ENCODE assay signal across 18 cellular contexts in the genomic region with DNA sequence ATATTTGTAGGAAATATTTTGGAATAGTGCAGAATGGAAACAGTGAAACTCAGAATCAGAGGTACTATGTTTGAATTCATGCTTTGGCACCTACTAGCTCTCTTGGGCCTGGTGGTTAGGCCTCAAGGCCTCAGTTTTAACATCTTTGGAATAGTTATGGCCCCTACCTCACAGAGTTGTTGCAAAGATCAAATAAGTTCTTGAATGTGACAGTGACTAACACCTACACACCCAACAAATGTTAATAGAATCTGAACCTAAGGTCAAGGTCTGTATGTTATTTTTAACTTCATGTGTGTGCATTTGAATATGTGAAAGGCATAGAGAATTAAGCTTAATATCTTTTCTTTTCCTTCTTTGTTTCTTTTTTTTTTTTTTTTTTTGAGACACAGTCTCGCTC.
DNase-seq lines count a peak whose midpoint lies in the region; ATAC-seq, FAIRE-seq and TF ChIP-seq lines count a peak whose summit lies in the region.
"Had no signal": no experiment of that assay in that cellular context is flagged by ENCODE, and none has a peak within 500 bp of the region (broad histone marks: within the 10 kb centered on the region; RNA-seq: fewer than 3 reads in every experiment).

No MANE protein-coding gene starts in this region.

- H3K4me3 ChIP-seq in GM23248 (no peak overlapping the region), OCI-LY7 (ENCODE audit: low read depth, low read length, poor library complexity, severe bottlenecking) (no peak overlapping the region), HepG2 (replicated peaks in 1 of 3; ENCODE audit: insufficient read depth in 1 of 3, low read depth in 2 of 3, low read length in 3 of 3) (no peak overlapping the region), small intestine (ENCODE audit: low read depth in 1 of 2, low read length in 2 of 2) (no peak overlapping the region)
- H3K4me3 ChIP-seq: SJSA1 had no signal

- H3F3A ChIP-seq in GM23248 (ENCODE audit: insufficient read depth): peaks cover 50% of the 10 kb centered on the region

- no peaks in the 10 kb centered on the region for H3K9me3 ChIP-seq in GM23248 (ENCODE audit: low read depth)
- no peaks in the 10 kb centered on the region for H3K9me3 ChIP-seq in OCI-LY7 (ENCODE audit: low read length)
- no peaks in the 10 kb centered on the region for H3K9me3 ChIP-seq in HepG2 (ENCODE audit: low read length)
- H3K9me3 ChIP-seq in small intestine (ENCODE audit: control insufficient read depth, low read depth): no peaks in the 10 kb centered on the region
- H3K9me3 ChIP-seq: SJSA1 had no signal

- DNase-seq in GM23248 (no peak), OCI-LY7 (ENCODE audit: low spot score) (no peak), HepG2 (ENCODE audit: low spot score) (peak; percentile 73), small intestine (peak; percentile 75), GM19238 (ENCODE audit: insufficient read length, low spot score) (no peak), cortex of kidney (lab: John Stamatoyannopoulos, UW) (no peak)
- DNase-seq: CD4-positive, CD25-positive, alpha-beta regulatory T cell; COR-L47; DMS79 treated with DMSO at 0.1 percent for 48 hours; KBM-7; NCI-H1105; NCI-H2081; NCI-H2171 treated with DMSO at 0.1 percent for 48 hours; NCI-H524 treated with DMSO at 0.1 percent for 48 hours; NCI-H82 had no signal

- no TSS peak for BruUV-seq in OCI-LY7 (replicated peaks; lab: Mats Ljungman, UMichigan)
- no TSS peak for BruUV-seq in HepG2 (replicated peaks; lab: Mats Ljungman, UMichigan)

- TF ChIP-seq RAD21 in HepG2 (CRISPR knock-in tag; IDR thresholded peaks at IDR 0.05): no peak

- TF ChIP-seq POLR2A in HepG2 (IDR thresholded peaks at IDR 0.05; ENCODE audit: insufficient read depth in 1 of 2, low read depth in 2 of 2, low read length in 2 of 2): no peak

- H3K9ac ChIP-seq in GM23248 (peak overlapping the region; percentile 77), HepG2 (ENCODE audit: insufficient read depth, low read depth, low read length) (peak overlapping the region; percentile 37; the same call in 1 of the 2 replicates)

- H2AFZ ChIP-seq in GM23248 (no peak overlapping the region), OCI-LY7 (ENCODE audit: low read length) (no peak overlapping the region), HepG2 (ENCODE audit: low read length) (no peak overlapping the region)

- POLR2A ChIA-PET in OCI-LY7 (lab: Charles Lee) (interaction anchor here (0.7 to 3.4 kb wide), 8 partner anchors 14 to 71 kb away, joined by 3 to 23 read pairs (median 4); no protein-coding TSS in a partner anchor), HepG2 (lab: Yijun Ruan, JAX) (interaction anchor here (0.6 to 3.1 kb wide), 6 partner anchors 12 to 140 kb away, joined by 3 to 32 read pairs (median 4); no protein-coding TSS in a partner anchor)

- H4K20me1 ChIP-seq in GM23248 (ENCODE audit: insufficient read depth) (no peaks in the 10 kb centered on the region), OCI-LY7 (ENCODE audit: insufficient read depth, low read length) (no peaks in the 10 kb centered on the region), HepG2 (ENCODE audit: insufficient read depth, low read length) (no peaks in the 10 kb centered on the region)

- in situ Hi-C loops in GM23248 (cut with MboI) (no loop called here), HepG2 (cut with HindIII; ENCODE audit: extremely low pct_ligation_motif_present, low pct_unique_long_range_greater_than_20kb) (no loop called here)

- no peak overlapping the region for H3K4me2 ChIP-seq in GM23248 (ENCODE audit: unreplicated experiment)
- no peak overlapping the region for H3K4me2 ChIP-seq in OCI-LY7 (ENCODE audit: low read length)
- peak overlapping the region; percentile 48; the same call in 1 of the 2 replicates for H3K4me2 ChIP-seq in HepG2 (ENCODE audit: low read depth, low read length)

- TF ChIP-seq EP300 in HepG2 (IDR thresholded peaks at IDR 0.05; ENCODE audit: low read depth in 2 of 2, low read length in 2 of 2) (peak in 1 of 2 experiments; percentile 65; a peak in 2 of 4 replicates), HepG2 (CRISPR knock-in tag; IDR thresholded peaks at IDR 0.05; ENCODE audit: borderline replicate concordance) (no peak)

- H3K36me3 ChIP-seq in GM23248 (ENCODE audit: low read depth): no peaks in the 10 kb centered on the region
- H3K36me3 ChIP-seq in OCI-LY7 (ENCODE audit: insufficient read depth, low read length): peaks cover 16% of the 10 kb centered on the region
- H3K36me3 ChIP-seq in HepG2 (replicated peaks in 1 of 2; ENCODE audit: control insufficient read depth in 1 of 2, insufficient read depth in 2 of 2, low read length in 2 of 2): peaks cover 3 to 12% of the 10 kb centered on the region in 2 experiments; a peak in 3 of 5 replicates
- peaks cover 0 to 2% of the 10 kb centered on the region in 2 donors for H3K36me3 ChIP-seq in small intestine (ENCODE audit: control insufficient read depth in 2 of 2, insufficient read depth in 2 of 2, low read length in 2 of 2)

- WGBS in GM23248 (ENCODE audit: low coverage in 1 of 2, low lambda C conversion rate in 2 of 2, missing lambda C conversion rate in 2 of 2), 2 experiments: 100% methylated on average over 1 of the region's 1 CpG
- WGBS in HepG2 (ENCODE audit: low lambda C conversion rate): 100% methylated on average over 1 of the region's 1 CpG
- whole genome bisulfite sequencing in small intestine, 3 donors: 100% methylated on average over 1 of the region's 1 CpG

- H3K27ac ChIP-seq in GM23248 (peak overlapping the region; percentile 96), OCI-LY7 (ENCODE audit: low read depth, low read length, poor library complexity, severe bottlenecking) (peak overlapping the region; percentile 43), HepG2 (ENCODE audit: extremely low read length, insufficient read depth, low read length) (peak overlapping the region; percentile 69), small intestine (ENCODE audit: low read depth in 1 of 2, low read length in 1 of 2) (peak overlapping the region; percentile 34 to 68)
- H3K27ac ChIP-seq: SJSA1 had no signal

- TF ChIP-seq CTCF in OCI-LY7 (conservative IDR thresholded peaks at IDR 0.05; ENCODE audit: low read length) (no peak), HepG2 (CRISPR knock-in tag; IDR thresholded peaks at IDR 0.05) (no peak)

- H3K9me2 ChIP-seq in GM23248 (ENCODE audit: insufficient read depth) (no peaks in the 10 kb centered on the region), OCI-LY7 (ENCODE audit: insufficient read depth, low read length) (no peaks in the 10 kb centered on the region)

- H3K4me1 ChIP-seq in GM23248 (ENCODE audit: insufficient read depth) (peaks cover 52% of the 10 kb centered on the region), OCI-LY7 (ENCODE audit: insufficient read depth, low read length, poor library complexity, severe bottlenecking) (peaks cover 38% of the 10 kb centered on the region), HepG2 (ENCODE audit: insufficient read depth, low read length) (peaks cover 53% of the 10 kb centered on the region), small intestine (ENCODE audit: control insufficient read depth in 2 of 2, insufficient read depth in 1 of 2, low read depth in 1 of 2, low read length in 1 of 2) (peaks cover 4 to 7% of the 10 kb centered on the region in 2 donors)
- H3K4me1 ChIP-seq: SJSA1 had no signal

- CTCF ChIA-PET in OCI-LY7 (lab: Charles Lee; ENCODE audit: unreplicated experiment) (interaction anchor here (0.6 kb wide), 1 partner anchor 20 kb away, joined by 3 read pairs; no protein-coding TSS in a partner anchor), HepG2 (lab: Yijun Ruan, JAX; ENCODE audit: low intra/inter-chr PET ratio, low total read pairs) (no interaction called here)

- H3K79me2 ChIP-seq in GM23248 (ENCODE audit: insufficient read depth): peaks cover 24% of the 10 kb centered on the region
- H3K79me2 ChIP-seq in OCI-LY7 (ENCODE audit: insufficient read depth, low read depth, low read length): no peaks in the 10 kb centered on the region; the same call in 1 of the 2 replicates
- H3K79me2 ChIP-seq in HepG2 (ENCODE audit: insufficient read depth, low read length): peaks cover 3% of the 10 kb centered on the region

- no peaks in the 10 kb centered on the region for H3K27me3 ChIP-seq in GM23248 (replicated peaks; ENCODE audit: insufficient read depth)
- H3K27me3 ChIP-seq in HepG2 (ENCODE audit: control insufficient read depth in 1 of 2, insufficient read depth in 2 of 2, low read length in 2 of 2): no peaks in the 10 kb centered on the region
- H3K27me3 ChIP-seq in small intestine (ENCODE audit: control insufficient read depth in 2 of 2, insufficient read depth in 2 of 2, low read length in 2 of 2): no peaks in the 10 kb centered on the region
- H3K27me3 ChIP-seq: SJSA1 had no signal

- intact Hi-C loops in OCI-LY7 (cut with micrococcal nuclease; ENCODE audit: unreplicated experiment): loop anchor here (5.0 kb wide), 2 partner anchors 56 to 74 kb away; no protein-coding TSS in a partner anchor
- intact Hi-C loops in HepG2 (cut with micrococcal nuclease; ENCODE audit: unreplicated experiment): loop anchor here (2.0 to 5.0 kb wide), 3 partner anchors 39 to 87 kb away; a partner anchor contains a TSS

- ATAC-seq in HepG2: peak; percentile 62
- ATAC-seq in HG03095 (IDR thresholded peaks at IDR 0.05; ENCODE audit: unreplicated experiment): no peak
- ATAC-seq: Right ventricle myocardium inferior had no signal

- FAIRE-seq in HepG2 (lab: Jason Lieb, UNC): no peak
- no peak for FAIRE-seq in small intestine (lab: Jason Lieb, UNC)

TF ChIP-seq in HepG2, 621 proteins besides CTCF, POLR2A, EP300 and RAD21 (continues in another document):
- TF ChIP-seq ZNF724P (CRISPR knock-in tag; IDR thresholded peaks at IDR 0.05; ENCODE audit: borderline replicate concordance): no peak
- 0 out of 2 replicates have a peak, but pooled peaks have one; percentile 18 for TF ChIP-seq THAP11 (CRISPR knock-in tag; IDR thresholded peaks at IDR 0.05)
- TF ChIP-seq ATRX (CRISPR knock-in tag; IDR thresholded peaks at IDR 0.05; ENCODE audit: borderline replicate concordance): no peak
- TF ChIP-seq AGO1 (IDR thresholded peaks at IDR 0.05; ENCODE audit: low read depth, low read length, poor library complexity, severe bottlenecking): no peak
- no peak for TF ChIP-seq YEATS2 (CRISPR knock-in tag; IDR thresholded peaks at IDR 0.05; ENCODE audit: borderline replicate concordance)
- no peak for TF ChIP-seq RFXANK (CRISPR knock-in tag; IDR thresholded peaks at IDR 0.05)
- no peak for TF ChIP-seq NFE2L2 (IDR thresholded peaks at IDR 0.05; ENCODE audit: low read length)
- no peak for TF ChIP-seq EZH2 (conservative IDR thresholded peaks at IDR 0.05; ENCODE audit: low read depth, low read length)
- no peak for TF ChIP-seq ZNF354B (CRISPR knock-in tag; IDR thresholded peaks at IDR 0.05)
- TF ChIP-seq ZNF329 (CRISPR knock-in tag; IDR thresholded peaks at IDR 0.05; ENCODE audit: low read depth): no peak
- TF ChIP-seq CREB1 (IDR thresholded peaks at IDR 0.05): no peak
- peak; percentile 32; the same call in 1 of the 2 replicates for TF ChIP-seq CREB1 (CRISPR knock-in tag; IDR thresholded peaks at IDR 0.05)
- TF ChIP-seq YEATS4 (CRISPR knock-in tag; IDR thresholded peaks at IDR 0.05; ENCODE audit: borderline replicate concordance): no peak
- TF ChIP-seq ZNF672 (CRISPR knock-in tag; IDR thresholded peaks at IDR 0.05): no peak
- TF ChIP-seq ZNF260 (CRISPR knock-in tag; IDR thresholded peaks at IDR 0.05; ENCODE audit: borderline replicate concordance, low read depth): no peak
- no peak for TF ChIP-seq ZNF598 (CRISPR knock-in tag; IDR thresholded peaks at IDR 0.05; ENCODE audit: borderline replicate concordance)

Comparison
In these comparisons a context has a peak if more than half of its experiments do, and no peak if none do; other contexts are left out.
1. DNase-seq: peak in HepG2 (single experiment) and small intestine (single experiment); none in GM23248 (single experiment), OCI-LY7 (single experiment), GM19238 (single experiment) and cortex of kidney (single experiment).
2. H3K27ac ChIP-seq: peak in every context shown above with its lines; median percentile 96 in GM23248; 69 in HepG2; 51 in small intestine; 43 in OCI-LY7.